In the genomic region with DNA sequence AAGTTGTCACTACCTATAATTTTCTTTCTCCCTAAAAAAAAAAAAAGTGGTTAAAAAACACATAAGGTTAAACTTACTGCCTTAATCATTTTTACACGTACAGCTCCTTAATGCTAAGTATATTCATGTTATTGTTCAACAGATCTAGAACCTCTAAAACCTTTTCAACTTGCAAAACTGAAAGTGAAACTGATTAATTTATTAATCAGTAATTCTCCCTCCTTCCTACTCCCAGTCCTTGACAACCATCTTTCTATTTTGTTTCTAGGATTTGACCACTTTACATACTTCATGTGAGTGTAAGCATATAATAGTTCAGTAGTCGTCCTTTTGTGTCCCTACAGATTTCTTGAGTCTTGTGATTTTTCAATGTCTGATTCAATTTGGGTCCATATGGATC, we compare ENCODE assay signal across 25 cellular contexts.
DNase-seq lines count a peak whose midpoint lies in the region; ATAC-seq, FAIRE-seq and TF ChIP-seq lines count a peak whose summit lies in the region.
"Had no signal": no experiment of that assay in that cellular context is flagged by ENCODE, and none has a peak within 500 bp of the region (broad histone marks: within the 10 kb centered on the region; RNA-seq: fewer than 3 reads in every experiment).

No MANE protein-coding gene starts in this region.

- H3K27ac Mint-ChIP-seq in activated CD4-positive, alpha-beta T cell treated with anti-CD3 and anti-CD28 coated beads, Interleukin-2, amount 10 ng/mL, durations not matched to agents 7 days and 5 days: no peak overlapping the region
- H3K27ac Mint-ChIP-seq in HFFc6: no peak overlapping the region
- H3K27ac Mint-ChIP-seq: endodermal cell; stimulated activated effector memory CD8-positive, alpha-beta T cell treated with anti-CD3 and anti-CD28 coated beads, Interleukin-12 subunit alpha, Interleukin-12 subunit beta, amount 100 ng/mL, for 72 hours had no signal

- no peaks in the 10 kb centered on the region for H3K79me2 ChIP-seq in KMS-11 (ENCODE audit: insufficient read depth, low read depth)
- no peaks in the 10 kb centered on the region for H3K79me2 ChIP-seq in keratinocyte (ENCODE audit: control insufficient read depth, insufficient read depth, low read length)

- no peaks in the 10 kb centered on the region for H3K4me1 Mint-ChIP-seq in activated CD4-positive, alpha-beta T cell treated with anti-CD3 and anti-CD28 coated beads, Interleukin-2, amount 10 ng/mL, durations not matched to agents 7 days and 5 days
- no peaks in the 10 kb centered on the region for H3K4me1 Mint-ChIP-seq in HFFc6 (ENCODE audit: low read depth)
- H3K4me1 Mint-ChIP-seq: endodermal cell; stimulated activated effector memory CD8-positive, alpha-beta T cell treated with anti-CD3 and anti-CD28 coated beads, Interleukin-12 subunit alpha, Interleukin-12 subunit beta, amount 100 ng/mL, for 72 hours had no signal

- H2AFZ ChIP-seq in KMS-11 (ENCODE audit: low read depth) (peak overlapping the region; percentile 30), keratinocyte (ENCODE audit: control insufficient read depth, low read length) (peak overlapping the region; percentile 95)

- H3K27me3 ChIP-seq in KMS-11 (ENCODE audit: insufficient read depth, low read depth) (no peaks in the 10 kb centered on the region), keratinocyte (ENCODE audit: control insufficient read depth, extremely low read depth, insufficient read depth, low read length) (no peaks in the 10 kb centered on the region)

- H3K9ac ChIP-seq in KMS-11 (no peak overlapping the region), keratinocyte (ENCODE audit: control insufficient read depth, extremely low read depth, insufficient read depth, low read length) (no peak overlapping the region)

- DNase-seq in A549 (ENCODE audit: low read depth in 1 of 2, low spot score in 1 of 2) (no peak), keratinocyte (ENCODE audit: low read depth, low spot score) (no peak), NCI-H1930 (lab: John Stamatoyannopoulos, UW) (no peak), HFFc6 (no peak), retina (no peak)
- no peak for DNase-seq in activated CD4-positive, alpha-beta T cell treated with anti-CD3 and anti-CD28 coated beads, Interleukin-2, amount 10 ng/mL, durations not matched to agents 7 days and 5 days
- DNase-seq: activated CD4-positive, alpha-beta T cell treated with anti-CD3 and anti-CD28 coated beads for 4 hours; activated effector memory CD4-positive, alpha-beta T cell treated with anti-CD3 and anti-CD28 coated beads, Interleukin-2, amount 50 U/mL, for 16 hours; adrenal gland; CD4-positive, alpha-beta memory T cell; cerebellar nuclear complex; endodermal cell; H7; islet precursor cell; KG1; NCI-H1417 treated with DMSO at 0.1 percent for 48 hours; NCI-H774; RPMI8226 had no signal

- TF ChIP-seq EP300 in A549 (IDR thresholded peaks at IDR 0.05): no peak

- H3K4me3 Mint-ChIP-seq in activated CD4-positive, alpha-beta T cell treated with anti-CD3 and anti-CD28 coated beads, Interleukin-2, amount 10 ng/mL, durations not matched to agents 7 days and 5 days: no peak overlapping the region
- no peak overlapping the region for H3K4me3 Mint-ChIP-seq in HFFc6
- H3K4me3 Mint-ChIP-seq: endodermal cell; stimulated activated effector memory CD8-positive, alpha-beta T cell treated with anti-CD3 and anti-CD28 coated beads, Interleukin-12 subunit alpha, Interleukin-12 subunit beta, amount 100 ng/mL, for 72 hours had no signal

- dilution Hi-C loops in keratinocyte (cut with MboI; ENCODE audit: extremely low pct_ligation_motif_present, low sequenced_read_pairs): no loop called here

- peaks cover 4% of the 10 kb centered on the region for H3K9me3 Mint-ChIP-seq in activated CD4-positive, alpha-beta T cell treated with anti-CD3 and anti-CD28 coated beads, Interleukin-2, amount 10 ng/mL, durations not matched to agents 7 days and 5 days
- H3K9me3 Mint-ChIP-seq in HFFc6: peaks cover 18% of the 10 kb centered on the region
- H3K9me3 Mint-ChIP-seq: endodermal cell had no signal

- peak overlapping the region; percentile 61 for H3K4me2 ChIP-seq in A549
- peak overlapping the region; percentile 22 for H3K4me2 ChIP-seq in KMS-11
- H3K4me2 ChIP-seq in keratinocyte (ENCODE audit: control insufficient read depth, extremely low read depth, insufficient read depth, low read depth, low read length): peak overlapping the region; percentile 79

- H3K4me3 ChIP-seq in A549 (0 out of 3 replicates have a peak overlapping the region, but pooled peaks have one; percentile 10), KMS-11 (IDR thresholded peaks at IDR 0.05; ENCODE audit: insufficient read depth, low read depth, low read length) (no peak overlapping the region), WI38 (ENCODE audit: low read depth, low read length) (peak overlapping the region; percentile 17), keratinocyte (ENCODE audit: control insufficient read depth in 2 of 3, extremely low read depth in 1 of 3, insufficient read depth in 2 of 3, low read depth in 1 of 3, low read length in 3 of 3) (peak overlapping the region in 2 of 3 experiments; percentile 26 to 57)
- H3K4me3 ChIP-seq: adrenal gland, prostate gland, thoracic aorta had no signal

- POLR2A ChIA-PET in A549 (lab: Yijun Ruan, JAX): no interaction called here
- POLR2A ChIA-PET in activated CD4-positive, alpha-beta T cell treated with anti-CD3 and anti-CD28 coated beads, Interleukin-2, amount 10 ng/mL, durations not matched to agents 7 days and 5 days (lab: Charles Lee): no interaction called here

- H3K4me1 ChIP-seq in A549 (no peaks in the 10 kb centered on the region), KMS-11 (ENCODE audit: low read depth, poor library complexity, severe bottlenecking) (peaks cover 8% of the 10 kb centered on the region), keratinocyte (ENCODE audit: control insufficient read depth, extremely low read depth, insufficient read depth, low read length) (no peaks in the 10 kb centered on the region)
- H3K4me1 ChIP-seq: adrenal gland, prostate gland had no signal

- no peak for FAIRE-seq in A549 (lab: Jason Lieb, UNC)
- no peak for FAIRE-seq in keratinocyte (lab: Jason Lieb, UNC)
- FAIRE-seq: A204.1, TTC549 had no signal

- H3K9me3 ChIP-seq in A549 (no peaks in the 10 kb centered on the region), keratinocyte (ENCODE audit: control insufficient read depth, low read depth, low read length) (no peaks in the 10 kb centered on the region)
- H3K9me3 ChIP-seq: adrenal gland, prostate gland, thoracic aorta had no signal

- H3K27me3 Mint-ChIP-seq in activated CD4-positive, alpha-beta T cell treated with anti-CD3 and anti-CD28 coated beads, Interleukin-2, amount 10 ng/mL, durations not matched to agents 7 days and 5 days: no peaks in the 10 kb centered on the region
- no peaks in the 10 kb centered on the region; the same call in 1 of the 2 replicates for H3K27me3 Mint-ChIP-seq in HFFc6 (ENCODE audit: insufficient read depth)
- H3K27me3 Mint-ChIP-seq: CD4-positive, alpha-beta memory T cell had no signal

- no peak for ATAC-seq in A549
- ATAC-seq: stimulated activated effector memory CD8-positive, alpha-beta T cell treated with anti-CD3 and anti-CD28 coated beads, Interleukin-12 subunit alpha, Interleukin-12 subunit beta, amount 100 ng/mL, for 72 hours had no signal

- TF ChIP-seq CTCF in A549 (IDR thresholded peaks at IDR 0.05) (no peak), KMS-11 (conservative IDR thresholded peaks at IDR 0.05; ENCODE audit: low read depth, low read length) (no peak), WI38 (IDR thresholded peaks at IDR 0.05; ENCODE audit: low read depth, low read length) (no peak), keratinocyte (optimal IDR thresholded peaks at IDR 0.05 in 1 of 3, IDR thresholded peaks at IDR 0.05 in 1 of 3, conservative IDR thresholded peaks at IDR 0.05 in 1 of 3; ENCODE audit: extremely low read depth in 1 of 3, insufficient read depth in 2 of 3, low read length in 3 of 3) (no peak), HFFc6 (IDR thresholded peaks at IDR 0.05) (no peak)

- H3K27ac ChIP-seq in A549 (no peak overlapping the region), KMS-11 (no peak overlapping the region), keratinocyte (ENCODE audit: control insufficient read depth, insufficient read depth, low read length) (no peak overlapping the region)
- H3K27ac ChIP-seq: adrenal gland, prostate gland, thoracic aorta had no signal

- TF ChIP-seq RAD21 in A549 (conservative IDR thresholded peaks at IDR 0.05 in 1 of 2, IDR thresholded peaks at IDR 0.05 in 1 of 2): no peak

- H3K36me3 ChIP-seq in KMS-11 (ENCODE audit: insufficient read depth): no peaks in the 10 kb centered on the region
- H3K36me3 ChIP-seq in keratinocyte (ENCODE audit: control insufficient read depth in 2 of 2, extremely low read depth in 1 of 2, insufficient read depth in 2 of 2, low read length in 2 of 2): no peaks in the 10 kb centered on the region
- H3K36me3 ChIP-seq: adrenal gland, prostate gland, thoracic aorta had no signal

- H4K20me1 ChIP-seq in KMS-11 (ENCODE audit: insufficient read depth): no peaks in the 10 kb centered on the region
- H4K20me1 ChIP-seq in keratinocyte (ENCODE audit: control insufficient read depth, extremely low read depth, insufficient read depth, low read length): no peaks in the 10 kb centered on the region

- H3K9me1 ChIP-seq in keratinocyte (ENCODE audit: control insufficient read depth, extremely low read depth, insufficient read depth, low read length): no peaks in the 10 kb centered on the region

- no peaks in the 10 kb centered on the region for H3K36me3 Mint-ChIP-seq in activated CD4-positive, alpha-beta T cell treated with anti-CD3 and anti-CD28 coated beads, Interleukin-2, amount 10 ng/mL, durations not matched to agents 7 days and 5 days (ENCODE audit: low read depth)
- H3K36me3 Mint-ChIP-seq in HFFc6 (ENCODE audit: low read depth): no peaks in the 10 kb centered on the region
- H3K36me3 Mint-ChIP-seq: CD4-positive, alpha-beta memory T cell; stimulated activated effector memory CD8-positive, alpha-beta T cell treated with anti-CD3 and anti-CD28 coated beads, Interleukin-12 subunit alpha, Interleukin-12 subunit beta, amount 100 ng/mL, for 72 hours had no signal

- no peak for TF ChIP-seq POLR2A in A549 (IDR thresholded peaks at IDR 0.05; ENCODE audit: low read length)

- CTCF ChIA-PET in A549 (lab: Yijun Ruan, JAX): no interaction called here
- CTCF ChIA-PET in activated CD4-positive, alpha-beta T cell treated with anti-CD3 and anti-CD28 coated beads, Interleukin-2, amount 10 ng/mL, durations not matched to agents 7 days and 5 days (lab: Charles Lee): no interaction called here

- WGBS in A549 (ENCODE audit: missing lambda C conversion rate): 4% methylated on average over 2 of the region's 2 CpGs

TF ChIP-seq in A549, 52 proteins besides CTCF, POLR2A, EP300 and RAD21 (continues in another document):
- TF ChIP-seq KDM5A (IDR thresholded peaks at IDR 0.05) (no peak), TP53 (CRISPR knock-in tag; IDR thresholded peaks at IDR 0.05) (no peak), NR3C1 (IDR thresholded peaks at IDR 0.05) (no peak), MYC (IDR thresholded peaks at IDR 0.05; ENCODE audit: borderline replicate concordance, low read length) (no peak), NFE2L2 (conservative IDR thresholded peaks at IDR 0.05; ENCODE audit: low read length) (no peak)
- TF ChIP-seq, protein P1, sequence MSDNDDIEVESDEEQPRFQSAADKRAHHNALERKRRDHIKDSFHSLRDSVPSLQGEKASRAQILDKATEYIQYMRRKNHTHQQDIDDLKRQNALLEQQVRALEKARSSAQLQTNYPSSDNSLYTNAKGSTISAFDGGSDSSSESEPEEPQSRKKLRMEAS (IDR thresholded peaks at IDR 0.05): no peak

Comparison
In these comparisons a context has a peak if more than half of its experiments do, and no peak if none do; other contexts are left out.
1. H3K4me2 ChIP-seq: peak in every context shown above with its lines; median percentile 79 in keratinocyte; 61 in A549; 22 in KMS-11.